10 cellular contexts compared by ENCODE assay signal in genomic region chr16:19844945-19845641, GRCh38. TPM values are rescaled to one million over a fixed set of nuclear protein-coding genes. Genes with fewer than 3 reads are reported as not detected.
DNase-seq lines count a peak whose midpoint lies in the region; ATAC-seq and TF ChIP-seq lines count a peak whose summit lies in the region.
"Had no signal": no experiment of that assay in that cellular context is flagged by ENCODE, and none has a peak within 500 bp of the region (broad histone marks: within the 10 kb centered on the region; RNA-seq: fewer than 3 reads in every experiment).

No MANE protein-coding gene starts in this region.

- H3K4me3 ChIP-seq in foreskin fibroblast (ENCODE audit: low read depth in 1 of 2, low read length in 2 of 2), result no peak overlapping the region
- no peak overlapping the region for H3K4me3 ChIP-seq in gastrocnemius medialis

- no peaks in the 10 kb centered on the region for H3K9me3 Mint-ChIP-seq in immature natural killer cell
- H3K9me3 Mint-ChIP-seq: naive B cell had no signal

- H3K27ac ChIP-seq in gastrocnemius medialis, result peak overlapping the region; percentile 87 to 98 (median 95)

- peak; percentile 71 to 74 for ATAC-seq in gastrocnemius medialis
- no peak for ATAC-seq in HG03095 (IDR thresholded peaks at IDR 0.05; ENCODE audit: unreplicated experiment)
- ATAC-seq in esophagus mucosa, result no peak

- peaks cover 9 to 38% of the 10 kb centered on the region in 2 donors for H3K4me1 ChIP-seq in gastrocnemius medialis

- H3K36me3 Mint-ChIP-seq in immature natural killer cell, result no peaks in the 10 kb centered on the region
- H3K36me3 Mint-ChIP-seq: naive B cell had no signal

- H3K4me3 Mint-ChIP-seq in immature natural killer cell, result no peak overlapping the region
- H3K4me3 Mint-ChIP-seq: naive B cell had no signal

- in situ Hi-C loops in SK-MEL-5 (cut with HindIII; ENCODE audit: low pct_unique_long_range_greater_than_20kb, low sequenced_read_pairs), result no loop called here
- in situ Hi-C loops in gastrocnemius medialis (cut with MboI; ENCODE audit: low sequenced_read_pairs in 4 of 4), result no loop called here

- no peaks in the 10 kb centered on the region for H3K27me3 ChIP-seq in gastrocnemius medialis

- TF ChIP-seq POLR2A in gastrocnemius medialis (IDR thresholded peaks at IDR 0.05), result peak in 1 of 2 donors; percentile 44

- H3K27me3 Mint-ChIP-seq in immature natural killer cell (ENCODE audit: low read depth in 3 of 3), result peaks cover 0 to 6% (median 5%) of the 10 kb centered on the region in 3 donors

- no peaks in the 10 kb centered on the region for H3K36me3 ChIP-seq in gastrocnemius medialis

- intact Hi-C loops in gastrocnemius medialis (cut with DNase I; ENCODE audit: low total_unique reads), result no loop called here

- TF ChIP-seq CTCF in foreskin fibroblast (IDR thresholded peaks at IDR 0.05; ENCODE audit: low read depth, low read length), result no peak
- no peak for TF ChIP-seq CTCF in gastrocnemius medialis (IDR thresholded peaks at IDR 0.05 in 4 of 5, conservative IDR thresholded peaks at IDR 0.05 in 1 of 5)

- no peak overlapping the region for H3K27ac Mint-ChIP-seq in immature natural killer cell
- H3K27ac Mint-ChIP-seq: naive B cell had no signal

- DNase-seq in GM03348 (ENCODE audit: low spot score) (peak; percentile 84), SK-MEL-5 (ENCODE audit: low read depth, low spot score) (peak; percentile 72), foreskin fibroblast (peak; percentile 73 to 84), gastrocnemius medialis (peak; percentile 49 to 63), DMS53 (lab: John Stamatoyannopoulos, UW) (no peak), immature natural killer cell (no peak)
- DNase-seq: activated naive CD4-positive, alpha-beta T cell treated with anti-CD3 and anti-CD28 coated beads, Interleukin-2, amount 50 U/mL, for 16 hours; naive B cell had no signal

- H3K4me1 Mint-ChIP-seq in immature natural killer cell, result no peaks in the 10 kb centered on the region
- H3K4me1 Mint-ChIP-seq: naive B cell had no signal

- H3K9me3 ChIP-seq in gastrocnemius medialis, result no peaks in the 10 kb centered on the region

RNA-seq across cellular contexts. Expression of gene GPRC5B, which starts 39.6 kb away (rescaled TPM):
- 38.2 and 49.2 TPM in 2 replicates for total RNA-seq in SK-MEL-5 (2014; rRNA removed; shearing (Covaris generic))
- polyA plus RNA-seq in SK-MEL-5 (2015; cell fraction: cytosol; rRNA removed), result 130 and 140 TPM in 2 replicates
- 60.1 and 64.4 TPM in 2 replicates for polyA plus RNA-seq in SK-MEL-5 (2015; cell fraction: nucleus; rRNA removed)
- total RNA-seq in gastrocnemius medialis (10 to 100 TPM; 41.9 to 89.2 (median 71.3) TPM), esophagus mucosa (3.1 TPM)
- not detected for polyA plus RNA-seq in immature natural killer cell

Comparison
In these comparisons a context has a peak if more than half of its experiments do, and no peak if none do; other contexts are left out.
1. DNase-seq: peak in GM03348 (single experiment), SK-MEL-5 (single experiment), foreskin fibroblast (2 of 2) and gastrocnemius medialis (2 of 2); none in DMS53 (single experiment) and immature natural killer cell (0 of 3).
2. ATAC-seq: peak in gastrocnemius medialis (2 of 2); none in HG03095 (single experiment) and esophagus mucosa (single experiment).